16 cellular contexts compared by ENCODE assay signal in genomic region chr11:66226111-66226510, GRCh38. TPM values are rescaled to one million over a fixed set of nuclear protein-coding genes. Genes with fewer than 3 reads are reported as not detected.
"Had no signal": no experiment of that assay in that cellular context is flagged by ENCODE, and none has a peak within 500 bp of the region (broad histone marks: within the 10 kb centered on the region; RNA-seq: fewer than 3 reads in every experiment).

No MANE protein-coding gene starts in this region.

- H3K4me1 ChIP-seq: left ventricle myocardium inferior, vagina had no signal

- H3K4me3 ChIP-seq: left ventricle myocardium inferior, mucosa of descending colon, ovary, SK-N-MC, tibial nerve, vagina had no signal

- H3K9me3 Mint-ChIP-seq: T-cell had no signal

- ATAC-seq: activated CD4-positive, CD25-positive, alpha-beta regulatory T cell treated with anti-CD3 and anti-CD28 coated beads, Interleukin-2, amount 50 U/mL, for 24 hours; mucosa of descending colon; naive thymus-derived CD4-positive, alpha-beta T cell; T-cell had no signal

- DNase-seq: activated CD4-positive, alpha-beta T cell treated with anti-CD3 and anti-CD28 coated beads, Interleukin-2, amount 50 U/mL, for 4 hours; activated CD8-positive, alpha-beta memory T cell treated with anti-CD3 and anti-CD28 coated beads, Interleukin-2, amount 50 U/mL, for 48 hours; effector CD8-positive, alpha-beta T cell; hypothalamus; left ventricle myocardium inferior; mucosa of descending colon; naive thymus-derived CD4-positive, alpha-beta T cell; ovary; stimulated activated naive CD4-positive, alpha-beta T cell; T-cell; T-helper 9 cell had no signal

- H3K27ac Mint-ChIP-seq: naive thymus-derived CD4-positive, alpha-beta T cell; T-cell had no signal

- H3K27ac ChIP-seq: left ventricle myocardium inferior, ovary, SK-N-MC, tibial nerve, vagina had no signal

- H3K9me3 ChIP-seq: left ventricle myocardium inferior, mucosa of descending colon, ovary, tibial nerve, vagina had no signal

- H3K27me3 Mint-ChIP-seq: naive thymus-derived CD4-positive, alpha-beta T cell; T-cell had no signal

- H3K36me3 ChIP-seq: ovary had no signal

- H3K4me3 Mint-ChIP-seq: naive thymus-derived CD4-positive, alpha-beta T cell; T-cell had no signal

RNA-seq across cellular contexts. Expression of gene CNIH2, which starts 51.9 kb away (rescaled TPM):
- total RNA-seq: left ventricle myocardium inferior, subcutaneous adipose tissue, tibial nerve had no signal
- polyA plus RNA-seq: naive thymus-derived CD4-positive, alpha-beta T cell had no signal
